In genomic region chrX:154408659-154409221, GRCh38 we compare ENCODE assay signal across 9 cellular contexts. TPM values are rescaled to one million over a fixed set of nuclear protein-coding genes. Genes with fewer than 3 reads are reported as not detected.
DNase-seq lines count a peak whose midpoint lies in the region; ATAC-seq lines count a peak whose summit lies in the region.
"Had no signal": no experiment of that assay in that cellular context is flagged by ENCODE, and none has a peak within 500 bp of the region (broad histone marks: within the 10 kb centered on the region; RNA-seq: fewer than 3 reads in every experiment).

No MANE protein-coding gene starts in this region.

- peak overlapping the region; percentile 56 for H3K4me2 ChIP-seq in mesenchymal stem cell (ENCODE audit: low read length, poor library complexity, severe bottlenecking)

- H2BK12ac ChIP-seq in mesenchymal stem cell (ENCODE audit: low read length in 2 of 2) = peak overlapping the region in 1 of 2 experiments; percentile 78

- no peak overlapping the region for H3K23ac ChIP-seq in mesenchymal stem cell (ENCODE audit: low read length in 2 of 2)

- H3K14ac ChIP-seq in mesenchymal stem cell (ENCODE audit: low read length in 2 of 2) = peak overlapping the region in 1 of 2 experiments; percentile 55

- peak overlapping the region; percentile 70 for H3K4me3 Mint-ChIP-seq in stimulated activated naive CD8-positive, alpha-beta T cell treated with anti-CD3 and anti-CD28 coated beads, Interleukin-15, Interleukin-2, amounts not matched to agents 100 ng/mL and 50 ng/mL, for 24 hours
- H3K4me3 Mint-ChIP-seq in activated naive CD8-positive, alpha-beta T cell treated with anti-CD3 and anti-CD28 coated beads, Interleukin-2, amount 50 U/mL, for 24 hours = peak overlapping the region; percentile 71

- DNase-seq in stimulated activated naive CD8-positive, alpha-beta T cell treated with anti-CD3 and anti-CD28 coated beads, Interleukin-15, Interleukin-2, amounts not matched to agents 100 U/mL and 50 U/mL, for 24 hours = no peak
- DNase-seq in activated naive CD8-positive, alpha-beta T cell treated with anti-CD3 and anti-CD28 coated beads, Interleukin-2, amount 50 U/mL, for 24 hours = no peak
- DNase-seq in mesenchymal stem cell (no peak), medulla oblongata (ENCODE audit: extremely low spot score) (no peak), GOT3 (lab: John Stamatoyannopoulos, UW) (no peak), NCI-H2196 treated with DMSO at 0.1 percent for 48 hours (lab: John Stamatoyannopoulos, UW; ENCODE audit: unreplicated experiment) (no peak), amniotic stem cell (lab: John Stamatoyannopoulos, UW) (no peak)
- DNase-seq: stimulated activated CD4-positive, alpha-beta T cell treated with anti-CD3 and anti-CD28 coated beads, Interleukin-2, amount 100 ng/mL, for 24 hours had no signal

- peak overlapping the region; percentile 61 for H3K9ac ChIP-seq in mesenchymal stem cell (ENCODE audit: low read length)

- peak overlapping the region; percentile 37 to 70 for H3K18ac ChIP-seq in mesenchymal stem cell (ENCODE audit: low read depth in 1 of 2, low read length in 2 of 2)

- peaks cover 17% of the 10 kb centered on the region for H3K4me1 ChIP-seq in mesenchymal stem cell (ENCODE audit: control insufficient read depth, insufficient read depth, low read depth, low read length)

- H2BK120ac ChIP-seq in mesenchymal stem cell (ENCODE audit: low read depth, low read length) = no peak overlapping the region

- no peak for ATAC-seq in stimulated activated naive CD8-positive, alpha-beta T cell treated with anti-CD3 and anti-CD28 coated beads, Interleukin-15, Interleukin-2, amounts not matched to agents 100 U/mL and 50 U/mL, for 24 hours
- ATAC-seq in activated naive CD8-positive, alpha-beta T cell treated with anti-CD3 and anti-CD28 coated beads, Interleukin-2, amount 50 U/mL, for 24 hours = no peak

- WGBS in mesenchymal stem cell = 43% methylated on average over 7 of the region's 10 CpGs

- peak overlapping the region; percentile 61 for H3K27ac Mint-ChIP-seq in stimulated activated naive CD8-positive, alpha-beta T cell treated with anti-CD3 and anti-CD28 coated beads, Interleukin-15, Interleukin-2, amounts not matched to agents 100 ng/mL and 50 ng/mL, for 24 hours
- H3K27ac Mint-ChIP-seq in activated naive CD8-positive, alpha-beta T cell treated with anti-CD3 and anti-CD28 coated beads, Interleukin-2, amount 50 U/mL, for 24 hours = peak overlapping the region; percentile 73

- H4K91ac ChIP-seq in mesenchymal stem cell (ENCODE audit: low read length) = no peak overlapping the region

- peaks cover 23% of the 10 kb centered on the region for H3K4me1 Mint-ChIP-seq in stimulated activated naive CD8-positive, alpha-beta T cell treated with anti-CD3 and anti-CD28 coated beads, Interleukin-15, Interleukin-2, amounts not matched to agents 100 ng/mL and 50 ng/mL, for 24 hours (ENCODE audit: low read depth)
- peaks cover 18% of the 10 kb centered on the region for H3K4me1 Mint-ChIP-seq in activated naive CD8-positive, alpha-beta T cell treated with anti-CD3 and anti-CD28 coated beads, Interleukin-2, amount 50 U/mL, for 24 hours

- no peak overlapping the region for H2BK5ac ChIP-seq in mesenchymal stem cell (ENCODE audit: low read depth, low read length, poor library complexity, severe bottlenecking)

- peaks cover 0 to 2% of the 10 kb centered on the region in 2 experiments for H3K27me3 ChIP-seq in mesenchymal stem cell (ENCODE audit: control insufficient read depth in 1 of 2, insufficient read depth in 1 of 2, low read length in 2 of 2)

- H3K9me3 ChIP-seq in mesenchymal stem cell (ENCODE audit: control insufficient read depth, low read length) = no peaks in the 10 kb centered on the region

- no peak overlapping the region for H4K8ac ChIP-seq in mesenchymal stem cell (ENCODE audit: low read length)

- peak overlapping the region; percentile 40 to 50 for H3K4me3 ChIP-seq in mesenchymal stem cell (ENCODE audit: insufficient read depth in 1 of 2, low read depth in 1 of 2, low read length in 2 of 2)

- no peak overlapping the region for H2AFZ ChIP-seq in mesenchymal stem cell (ENCODE audit: low read depth, low read length)

- H3K27ac ChIP-seq in mesenchymal stem cell (ENCODE audit: low read length, poor library complexity, severe bottlenecking) = peak overlapping the region; percentile 61

- H3K4ac ChIP-seq in mesenchymal stem cell (ENCODE audit: low read depth in 1 of 2, low read length in 2 of 2) = peak overlapping the region in 1 of 2 experiments; percentile 58

- no peaks in the 10 kb centered on the region for H3K36me3 Mint-ChIP-seq in stimulated activated naive CD8-positive, alpha-beta T cell treated with anti-CD3 and anti-CD28 coated beads, Interleukin-15, Interleukin-2, amounts not matched to agents 100 ng/mL and 50 ng/mL, for 24 hours (ENCODE audit: low read depth)
- peaks cover 2% of the 10 kb centered on the region for H3K36me3 Mint-ChIP-seq in activated naive CD8-positive, alpha-beta T cell treated with anti-CD3 and anti-CD28 coated beads, Interleukin-2, amount 50 U/mL, for 24 hours (ENCODE audit: low read depth)

- peaks cover 3 to 20% of the 10 kb centered on the region in 2 experiments for H3K36me3 ChIP-seq in mesenchymal stem cell (ENCODE audit: control insufficient read depth in 1 of 2, insufficient read depth in 2 of 2, low read depth in 1 of 2, low read length in 2 of 2)

- H3K9me3 Mint-ChIP-seq in stimulated activated naive CD8-positive, alpha-beta T cell treated with anti-CD3 and anti-CD28 coated beads, Interleukin-15, Interleukin-2, amounts not matched to agents 100 ng/mL and 50 ng/mL, for 24 hours = no peaks in the 10 kb centered on the region
- no peaks in the 10 kb centered on the region for H3K9me3 Mint-ChIP-seq in activated naive CD8-positive, alpha-beta T cell treated with anti-CD3 and anti-CD28 coated beads, Interleukin-2, amount 50 U/mL, for 24 hours

- H2BK15ac ChIP-seq in mesenchymal stem cell (ENCODE audit: low read depth, poor library complexity, severe bottlenecking) = no peak overlapping the region

- H3K27me3 Mint-ChIP-seq in stimulated activated naive CD8-positive, alpha-beta T cell treated with anti-CD3 and anti-CD28 coated beads, Interleukin-15, Interleukin-2, amounts not matched to agents 100 ng/mL and 50 ng/mL, for 24 hours = no peaks in the 10 kb centered on the region
- H3K27me3 Mint-ChIP-seq in activated naive CD8-positive, alpha-beta T cell treated with anti-CD3 and anti-CD28 coated beads, Interleukin-2, amount 50 U/mL, for 24 hours = no peaks in the 10 kb centered on the region

- H3K79me1 ChIP-seq in mesenchymal stem cell (replicated peaks; ENCODE audit: low read length, poor library complexity, severe bottlenecking) = peaks cover 5% of the 10 kb centered on the region

- H2AK5ac ChIP-seq in mesenchymal stem cell (ENCODE audit: low read length, severe bottlenecking) = no peak overlapping the region

RNA-seq across cellular contexts. Expression of gene DNASE1L1, which starts 0.3 kb away (rescaled TPM):
- polyA plus RNA-seq in mesenchymal stem cell (2013, experiment 1 of 2) = 53.5 TPM
- 52.9 TPM for polyA plus RNA-seq in mesenchymal stem cell (2013, experiment 2 of 2)

RNA-seq across cellular contexts. Expression of gene TAFAZZIN, which starts 2.6 kb away (rescaled TPM):
- 15.9 TPM for polyA plus RNA-seq in mesenchymal stem cell (2013, experiment 1 of 2)
- 14.1 TPM for polyA plus RNA-seq in mesenchymal stem cell (2013, experiment 2 of 2)

RNA-seq across cellular contexts. Expression of gene RPL10, which starts 10.6 kb away (rescaled TPM):
- polyA plus RNA-seq in mesenchymal stem cell (2013, experiment 1 of 2) = 4,138 TPM
- 3,979 TPM for polyA plus RNA-seq in mesenchymal stem cell (2013, experiment 2 of 2)

RNA-seq across cellular contexts. Expression of gene ATP6AP1, which starts 19.7 kb away (rescaled TPM):
- polyA plus RNA-seq in mesenchymal stem cell (2013, experiment 1 of 2) = 157 TPM
- 156 TPM for polyA plus RNA-seq in mesenchymal stem cell (2013, experiment 2 of 2)

RNA-seq across cellular contexts. Expression of gene GDI1, which starts 28.2 kb away (rescaled TPM):
- polyA plus RNA-seq in mesenchymal stem cell (2013, experiment 1 of 2) = 109 TPM
- polyA plus RNA-seq in mesenchymal stem cell (2013, experiment 2 of 2) = 102 TPM
